Comparison of ENCODE assay signal across 9 cellular contexts in the genomic region with DNA sequence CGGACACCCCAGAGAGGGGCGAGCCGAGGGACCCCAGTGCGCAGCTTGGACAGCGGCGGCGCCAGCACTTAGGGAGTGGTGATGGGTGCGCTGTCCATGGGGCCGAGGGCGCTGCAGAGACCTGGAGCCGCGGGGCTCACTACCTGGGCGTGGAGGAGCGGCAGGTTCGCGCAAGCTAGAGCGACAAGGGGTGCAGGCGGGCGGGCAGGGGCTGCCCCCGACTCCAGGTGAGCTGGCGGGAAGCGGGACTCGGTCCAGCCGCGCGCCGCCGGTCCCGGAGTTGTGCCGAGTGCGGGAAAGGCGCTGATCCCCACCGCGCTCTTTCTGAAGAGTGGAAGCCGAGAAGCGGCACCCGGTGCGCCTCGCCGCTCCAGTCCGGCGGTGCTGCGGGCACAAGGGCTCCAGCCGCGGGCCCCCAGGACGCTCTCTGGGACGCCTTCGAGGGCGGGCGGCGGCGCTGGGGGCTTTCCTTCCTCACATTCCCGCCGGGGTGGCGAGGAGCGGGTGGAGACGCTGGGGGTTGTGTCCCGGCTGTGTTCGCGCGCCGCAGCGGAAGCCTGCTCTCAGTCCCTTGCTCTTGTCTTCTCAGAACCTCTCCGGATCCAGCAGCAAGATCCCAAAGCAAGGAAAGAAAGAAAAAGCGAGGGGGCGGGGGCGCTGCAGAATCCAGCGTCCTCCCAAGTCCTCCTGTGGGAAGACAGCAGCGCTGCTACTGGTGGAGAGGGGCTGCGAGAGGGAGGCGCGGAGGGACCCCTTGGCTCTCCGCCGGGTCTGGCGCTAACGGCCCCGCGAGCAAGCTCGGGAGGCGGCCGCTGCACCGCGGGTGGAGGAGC. TPM values are rescaled to one million over a fixed set of nuclear protein-coding genes. Genes with fewer than 3 reads are reported as not detected.
A peak's percentile ranks its signal among the peaks of the same experiment; 100 is the strongest.
DNase-seq lines count a peak whose midpoint lies in the region; ATAC-seq, FAIRE-seq and TF ChIP-seq lines count a peak whose summit lies in the region.
"Had no signal": no experiment of that assay in that cellular context is flagged by ENCODE, and none has a peak within 500 bp of the region (broad histone marks: within the 10 kb centered on the region; RNA-seq: fewer than 3 reads in every experiment).

A gene with protein sequence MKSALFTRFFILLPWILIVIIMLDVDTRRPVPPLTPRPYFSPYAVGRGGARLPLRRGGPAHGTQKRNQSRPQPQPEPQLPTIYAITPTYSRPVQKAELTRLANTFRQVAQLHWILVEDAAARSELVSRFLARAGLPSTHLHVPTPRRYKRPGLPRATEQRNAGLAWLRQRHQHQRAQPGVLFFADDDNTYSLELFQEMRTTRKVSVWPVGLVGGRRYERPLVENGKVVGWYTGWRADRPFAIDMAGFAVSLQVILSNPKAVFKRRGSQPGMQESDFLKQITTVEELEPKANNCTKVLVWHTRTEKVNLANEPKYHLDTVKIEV (minus strand): TSS at position 610 of the 833 bp plus-strand sequence. CDS start 631 bp downstream, outside the sequence.

- H4K91ac ChIP-seq in H1 (replicated peaks; ENCODE audit: insufficient read length, low read length) = no peak within 1 kb of the TSS

- H3K9ac ChIP-seq in H1 (replicated peaks in 1 of 4; ENCODE audit: extremely low read depth in 1 of 4, low read depth in 3 of 4, low read length in 3 of 4) = no peak within 1 kb of the TSS; a peak in 1 of 7 replicates

- peak within 1 kb of the TSS; percentile 77 for H3K4me3 Mint-ChIP-seq in T-helper 2 cell treated with Interferon-gamma antibody and Interleukin-4, amounts not matched to agents 5 μg/mL and 100 μg/mL, for 36 hours

- no peak within 1 kb of the TSS for H3K4ac ChIP-seq in H1 (replicated peaks; ENCODE audit: insufficient read length, low read depth, low read length)

- H2BK20ac ChIP-seq in H1 (ENCODE audit: low read length) = no peak within 1 kb of the TSS

- H4K8ac ChIP-seq in H1 (ENCODE audit: extremely low read depth, insufficient read depth, low read length) = peak within 1 kb of the TSS; percentile 93

- H4K20me1 ChIP-seq in H1 (replicated peaks in 1 of 2; ENCODE audit: control insufficient read depth in 1 of 2, insufficient read depth in 2 of 2, low read length in 2 of 2) = no peaks in the 10 kb centered on the region

- H3K79me1 ChIP-seq in H1 (ENCODE audit: low read depth, low read length) = no peaks in the 10 kb centered on the region

- H3K4me3 ChIP-seq in H1 (ENCODE audit: extremely low read depth in 1 of 4, insufficient read depth in 2 of 4, low read depth in 3 of 4, low read length in 4 of 4) (peak within 1 kb of the TSS; percentile 16 to 68 (median 40)), mesodermal cell (ENCODE audit: extremely low read depth, insufficient read depth, low read length, poor library complexity, severe bottlenecking) (peak within 1 kb of the TSS; percentile 44), upper lobe of left lung (peak within 1 kb of the TSS; percentile 39 to 59 (median 51))

- peaks cover 15% of the 10 kb centered on the region; the same call in 1 of the 2 replicates for H3K23me2 ChIP-seq in H1 (ENCODE audit: low read depth, low read length)

- H3K4me1 Mint-ChIP-seq in T-helper 2 cell treated with Interferon-gamma antibody and Interleukin-4, amounts not matched to agents 5 μg/mL and 100 μg/mL, for 36 hours (ENCODE audit: low read depth) = peaks cover 10% of the 10 kb centered on the region

- H2AK5ac ChIP-seq in H1 (ENCODE audit: low read depth, low read length) = no peak within 1 kb of the TSS

- no peak within 1 kb of the TSS for H3K18ac ChIP-seq in H1 (ENCODE audit: extremely low read depth, low read length)

- no peak for DNase-seq in T-helper 2 cell treated with Interferon-gamma antibody and Interleukin-4, amounts not matched to agents 5 μg/mL and 100 μg/mL, for 36 hours (ENCODE audit: low spot score)
- DNase-seq in T-helper 2 cell (no peak), H1 (ENCODE audit: low read depth in 1 of 2, low spot score in 2 of 2) (peak in 1 of 2 experiments; percentile 76), upper lobe of left lung (peak; percentile 21 to 87), H54 (ENCODE audit: insufficient read length, low spot score) (no peak)

- peak within 1 kb of the TSS; percentile 27; the same call in 1 of the 2 replicates for H2BK12ac ChIP-seq in H1 (ENCODE audit: low read depth, low read length)

- no peak within 1 kb of the TSS for H3K14ac ChIP-seq in H1 (ENCODE audit: insufficient read length)

- no peak within 1 kb of the TSS for H2BK120ac ChIP-seq in H1 (replicated peaks; ENCODE audit: low read depth, low read length)

- no peaks in the 10 kb centered on the region for H3K9me3 Mint-ChIP-seq in T-helper 2 cell treated with Interferon-gamma antibody and Interleukin-4, amounts not matched to agents 5 μg/mL and 100 μg/mL, for 36 hours

- ATAC-seq in HG02763 (IDR thresholded peaks at IDR 0.05; ENCODE audit: unreplicated experiment) (peak; percentile 4), SK-N-SH treated with all-trans-retinoic acid at 6 μM for 48 hours (peak; percentile 59), upper lobe of left lung (ENCODE audit: low FRiP score in 2 of 2) (peak; percentile 34 to 53)

- H3K9me3 ChIP-seq in H1 (ENCODE audit: insufficient read depth in 2 of 2, low read depth in 1 of 2, low read length in 1 of 2) = no peaks in the 10 kb centered on the region
- no peaks in the 10 kb centered on the region for H3K9me3 ChIP-seq in mesodermal cell (ENCODE audit: control insufficient read depth, low read length)
- no peaks in the 10 kb centered on the region for H3K9me3 ChIP-seq in upper lobe of left lung

- H3K4me1 ChIP-seq in H1 (replicated peaks in 1 of 4; ENCODE audit: control insufficient read depth in 3 of 4, insufficient read depth in 4 of 4, low read length in 3 of 4) = peaks cover 0 to 4% (median 1%) of the 10 kb centered on the region in 4 experiments; a peak in 4 of 7 replicates
- no peaks in the 10 kb centered on the region for H3K4me1 ChIP-seq in mesodermal cell (ENCODE audit: control insufficient read depth, insufficient read depth, low read length, poor library complexity, severe bottlenecking)
- peaks cover 19 to 29% (median 23%) of the 10 kb centered on the region in 4 donors for H3K4me1 ChIP-seq in upper lobe of left lung

- 2% methylated on average over 60 of the region's 83 CpGs; no CpG with 5 or more reads in 1 of the 2 experiments for WGBS in H1 (ENCODE audit: extremely low coverage in 1 of 2, insufficient coverage in 1 of 2, insufficient read length in 1 of 2, insufficient replicate concordance in 2 of 2, low coverage in 1 of 2, low lambda C conversion rate in 2 of 2, missing lambda C conversion rate in 1 of 2), 2 experiments
- 0 to 1% methylated on average over 57 to 61 of the region's 83 CpGs for WGBS in mesodermal cell (ENCODE audit: insufficient coverage in 2 of 2), 2 experiments
- 1 to 3% methylated on average over 17 to 31 of the region's 83 CpGs for WGBS in upper lobe of left lung, 2 donors

- peak within 1 kb of the TSS; percentile 66 to 91 for H3K4me2 ChIP-seq in H1 (ENCODE audit: insufficient read depth in 1 of 2, low read depth in 2 of 2, low read length in 2 of 2)

- H3K27me3 ChIP-seq in H1 (replicated peaks in 1 of 4; ENCODE audit: control insufficient read depth in 3 of 4, extremely low read depth in 1 of 4, insufficient read depth in 3 of 4, low read length in 3 of 4) = peaks cover 14 to 51% (median 39%) of the 10 kb centered on the region in 4 experiments
- H3K27me3 ChIP-seq in upper lobe of left lung = peaks cover 0 to 29% (median 13%) of the 10 kb centered on the region in 4 donors

- TF ChIP-seq EP300 in H1 (IDR thresholded peaks at IDR 0.05; ENCODE audit: borderline replicate concordance in 1 of 2, low read depth in 2 of 2, low read length in 2 of 2) = no peak
- TF ChIP-seq EP300 in upper lobe of left lung (IDR thresholded peaks at IDR 0.05) = no peak

- POLR2A ChIA-PET in H1 (lab: Charles Lee; ENCODE audit: partially characterized antibody) = interaction anchor here (1.6 kb wide), 1 partner anchor 14 kb away, joined by 3 read pairs; no protein-coding TSS in a partner anchor

- H3K79me2 ChIP-seq in H1 (ENCODE audit: control insufficient read depth in 1 of 2, insufficient read depth in 2 of 2, low read length in 2 of 2) = no peaks in the 10 kb centered on the region

- no peak within 1 kb of the TSS for H3K23ac ChIP-seq in H1 (ENCODE audit: insufficient read length)

- H3K27ac Mint-ChIP-seq in T-helper 2 cell treated with Interferon-gamma antibody and Interleukin-4, amounts not matched to agents 5 μg/mL and 100 μg/mL, for 36 hours = no peak within 1 kb of the TSS

- no peak within 1 kb of the TSS for H4K5ac ChIP-seq in H1 (ENCODE audit: insufficient read length, low read depth, low read length)

- CTCF ChIA-PET in H1 (lab: Charles Lee; ENCODE audit: partially characterized antibody) = interaction anchor here (0.6 to 4.7 kb wide), 31 partner anchors 14 to 736 kb away, joined by 3 to 49 read pairs (median 4); a partner anchor contains a TSS

- peak within 1 kb of the TSS; percentile 61; the same call in 1 of the 2 replicates for H2AFZ ChIP-seq in H1 (ENCODE audit: low read length)

- H3K36me3 ChIP-seq in H1 (ENCODE audit: control insufficient read depth in 2 of 4, insufficient read depth in 4 of 4, low read length in 3 of 4) (no peaks in the 10 kb centered on the region), mesodermal cell (ENCODE audit: control insufficient read depth, insufficient read depth, low read length) (no peaks in the 10 kb centered on the region), upper lobe of left lung (no peaks in the 10 kb centered on the region)

- H3K56ac ChIP-seq in H1 (replicated peaks; ENCODE audit: insufficient read length, low read depth, low read length) = no peak within 1 kb of the TSS

- no peak within 1 kb of the TSS for H2BK5ac ChIP-seq in H1 (ENCODE audit: low read depth, low read length)

- no peak within 1 kb of the TSS for H3K27ac ChIP-seq in H1 (ENCODE audit: low read depth, low read length)
- H3K27ac ChIP-seq in mesodermal cell (ENCODE audit: low read depth, low read length, severe bottlenecking) = no peak within 1 kb of the TSS
- no peak within 1 kb of the TSS for H3K27ac ChIP-seq in upper lobe of left lung

- TF ChIP-seq CTCF in H1 (IDR thresholded peaks at IDR 0.05; ENCODE audit: control extremely low read depth in 1 of 3, insufficient read depth in 1 of 3, low read depth in 1 of 3, low read length in 3 of 3) (no peak; a peak in 1 of 4 replicates), upper lobe of left lung (IDR thresholded peaks at IDR 0.05) (no peak)

- H3K36me3 Mint-ChIP-seq in T-helper 2 cell treated with Interferon-gamma antibody and Interleukin-4, amounts not matched to agents 5 μg/mL and 100 μg/mL, for 36 hours (ENCODE audit: low read depth) = no peaks in the 10 kb centered on the region

- TF ChIP-seq POLR2A in H1 (IDR thresholded peaks at IDR 0.05; ENCODE audit: control extremely low read depth in 1 of 2, low read depth in 2 of 2, low read length in 2 of 2) = no peak
- no peak for TF ChIP-seq POLR2A in upper lobe of left lung (IDR thresholded peaks at IDR 0.05)
- no peak for TF ChIP-seq POLR2A in H54 (IDR thresholded peaks at IDR 0.05; ENCODE audit: low read depth, low read length)

- H2BK15ac ChIP-seq in H1 (ENCODE audit: low read length) = no peak within 1 kb of the TSS

- 0 out of 4 replicates have a peak, but pooled peaks of 1 of the 2 experiments have one; percentile 7 for TF ChIP-seq RAD21 in H1 (IDR thresholded peaks at IDR 0.05 in 1 of 2, conservative IDR thresholded peaks at IDR 0.05 in 1 of 2; ENCODE audit: low read depth in 2 of 2, low read length in 2 of 2)

- no peak for FAIRE-seq in H1 (lab: Jason Lieb, UNC)
- FAIRE-seq in H54 (lab: Jason Lieb, UNC) = no peak
- FAIRE-seq: endometrium had no signal

- peaks cover 73% of the 10 kb centered on the region for H3K27me3 Mint-ChIP-seq in T-helper 2 cell treated with Interferon-gamma antibody and Interleukin-4, amounts not matched to agents 5 μg/mL and 100 μg/mL, for 36 hours (ENCODE audit: low read depth)

RNA-seq across cellular contexts. Expression of the gene that starts here (rescaled TPM):
- total RNA-seq in H1 (2021; fragmentation: NEBNext Ultra II Directional; extraction: Animal tissue kit (Norgen Biotek cat#: 25700)) = 1.8 and 1.9 TPM in 2 replicates
- 0.47 and 0.83 TPM in 2 replicates for polyA plus RNA-seq in H1 (2011; rRNA removed)
- 0.57 TPM for polyA plus RNA-seq in H1 (2011; cell fraction: cytosol; rRNA removed)
- polyA plus RNA-seq in H1 (2011; cell fraction: nucleus; rRNA removed) = 0.91 TPM
- 0.69 to 1.4 TPM (median 0.86 TPM) in 4 replicates for polyA plus RNA-seq in H1 (2012, experiment 1 of 2)
- polyA plus RNA-seq in H1 (2012, experiment 2 of 2) = 0.16 TPM
- 1.6 TPM for polyA plus RNA-seq in H1 (2013, experiment 1 of 2)
- 1.4 TPM for polyA plus RNA-seq in H1 (2013, experiment 2 of 2)
- 0.82 and 1.2 TPM in 2 replicates for polyA minus RNA-seq in H1 (2011; rRNA and poly(A)+ RNA removed)
- polyA minus RNA-seq in H1 (2011; cell fraction: cytosol; rRNA and poly(A)+ RNA removed) = 0.51 TPM
- polyA minus RNA-seq in H1 (2011; cell fraction: nucleus; rRNA and poly(A)+ RNA removed) = 2.1 TPM
- 0.26 TPM for polyA plus RNA-seq in mesodermal cell (2013, experiment 1 of 2)
- 0.15 TPM for polyA plus RNA-seq in mesodermal cell (2013, experiment 2 of 2)
- total RNA-seq in upper lobe of left lung = under 1 TPM in 1 of 6 donors, not detected in 5; 0.06 TPM

Comparison
In these comparisons a context has a peak if more than half of its experiments do, and no peak if none do; other contexts are left out.
1. Peak in DNase-seq, ATAC-seq and H3K4me3 ChIP-seq in upper lobe of left lung; RNA of the gene not detected or under 1 TPM.
2. ATAC-seq: peak in every context shown above with its lines; median percentile 59 in SK-N-SH treated with all-trans-retinoic acid at 6 μM for 48 hours; 44 in upper lobe of left lung; 4 in HG02763.